ENCODE assay signal across 24 cellular contexts in genomic region chr6:167668754-167669552, GRCh38.
DNase-seq lines count a peak whose midpoint lies in the region; ATAC-seq, FAIRE-seq and TF ChIP-seq lines count a peak whose summit lies in the region.
"Had no signal": no experiment of that assay in that cellular context is flagged by ENCODE, and none has a peak within 500 bp of the region (broad histone marks: within the 10 kb centered on the region; RNA-seq: fewer than 3 reads in every experiment).

No MANE protein-coding gene starts in this region.

- H2BK5ac ChIP-seq in neuronal stem cell (ENCODE audit: low read length) = peak overlapping the region; percentile 80

- ATAC-seq in HepG2 = peak; percentile 52
- ATAC-seq: HCT116 had no signal

- peak overlapping the region; percentile 32 for H4K8ac ChIP-seq in neuronal stem cell (ENCODE audit: low read depth, low read length)

- H3K4me3 ChIP-seq in HepG2 (replicated peaks in 1 of 3; ENCODE audit: insufficient read depth in 1 of 3, low read depth in 2 of 3, low read length in 3 of 3) (peak overlapping the region; percentile 1 to 54 (median 7); a peak in 4 of 6 replicates), neuronal stem cell (ENCODE audit: low read length in 2 of 2) (no peak overlapping the region), spleen (no peak overlapping the region)
- H3K4me3 ChIP-seq: Peyer's patch had no signal

- H4K20me1 ChIP-seq in HepG2 (ENCODE audit: insufficient read depth, low read length) = no peaks in the 10 kb centered on the region

- no peaks in the 10 kb centered on the region for H3K36me3 Mint-ChIP-seq in chondrocyte (ENCODE audit: low read depth)
- H3K36me3 Mint-ChIP-seq: CD8-positive, alpha-beta memory T cell had no signal

- H3K4me1 ChIP-seq in HepG2 (ENCODE audit: insufficient read depth, low read length) (peaks cover 100% of the 10 kb centered on the region), neuronal stem cell (ENCODE audit: control insufficient read depth in 2 of 2, insufficient read depth in 1 of 2, low read depth in 1 of 2, low read length in 2 of 2) (peaks cover 38 to 46% of the 10 kb centered on the region in 2 donors), spleen (peaks cover 0 to 13% (median 0%) of the 10 kb centered on the region in 6 donors)

- peak overlapping the region; percentile 3 for H4K91ac ChIP-seq in neuronal stem cell (ENCODE audit: low read depth, low read length, poor library complexity)

- no peaks in the 10 kb centered on the region for H3K79me1 ChIP-seq in neuronal stem cell (ENCODE audit: low read depth, low read length)

- TF ChIP-seq EP300 in HepG2 (IDR thresholded peaks at IDR 0.05; ENCODE audit: low read depth in 2 of 2, low read length in 2 of 2) (no peak), HepG2 (CRISPR knock-in tag; IDR thresholded peaks at IDR 0.05; ENCODE audit: borderline replicate concordance) (no peak)

- no peaks in the 10 kb centered on the region for H3K4me1 Mint-ChIP-seq in chondrocyte (ENCODE audit: low read depth)
- H3K4me1 Mint-ChIP-seq: CD8-positive, alpha-beta memory T cell had no signal

- peaks cover 34% of the 10 kb centered on the region for H3K27me3 Mint-ChIP-seq in chondrocyte (ENCODE audit: low read depth)
- H3K27me3 Mint-ChIP-seq: CD8-positive, alpha-beta memory T cell had no signal

- peak overlapping the region; percentile 59 for H3K9ac ChIP-seq in HepG2 (ENCODE audit: insufficient read depth, low read depth, low read length)
- no peak overlapping the region for H3K9ac ChIP-seq in neuronal stem cell (ENCODE audit: low read depth, low read length, poor library complexity)
- H3K9ac ChIP-seq: KMS-11 had no signal

- H3K18ac ChIP-seq in neuronal stem cell (ENCODE audit: low read length) = peak overlapping the region; percentile 91

- peak overlapping the region; percentile 95 for H2BK15ac ChIP-seq in neuronal stem cell (ENCODE audit: low read length)

- TF ChIP-seq CTCF in chondrocyte (IDR thresholded peaks at IDR 0.05) (no peak), HepG2 (CRISPR knock-in tag; IDR thresholded peaks at IDR 0.05) (no peak), spleen (IDR thresholded peaks at IDR 0.05 in 8 of 11, conservative IDR thresholded peaks at IDR 0.05 in 3 of 11) (no peak)

- H3K9me3 ChIP-seq in HepG2 (ENCODE audit: low read length) (no peaks in the 10 kb centered on the region), neuronal stem cell (replicated peaks in 1 of 2; ENCODE audit: control insufficient read depth in 2 of 2, insufficient read depth in 1 of 2, low read depth in 1 of 2, low read length in 2 of 2) (peaks cover 0 to 8% of the 10 kb centered on the region in 2 donors), spleen (peaks cover 0 to 9% (median 0%) of the 10 kb centered on the region in 8 donors)
- H3K9me3 ChIP-seq: Peyer's patch had no signal

- FAIRE-seq in HepG2 (lab: Jason Lieb, UNC) = no peak
- FAIRE-seq: G401.6, GM12892, HTR-8/SVneo had no signal

- BruUV-seq in HepG2 (replicated peaks; lab: Mats Ljungman, UMichigan) = no TSS peak

- H3K36me3 ChIP-seq in HepG2 (replicated peaks in 1 of 2; ENCODE audit: control insufficient read depth in 1 of 2, insufficient read depth in 2 of 2, low read length in 2 of 2) (no peaks in the 10 kb centered on the region), neuronal stem cell (replicated peaks in 1 of 2; ENCODE audit: control insufficient read depth in 2 of 2, insufficient read depth in 2 of 2, low read length in 2 of 2) (no peaks in the 10 kb centered on the region), spleen (no peaks in the 10 kb centered on the region)
- H3K36me3 ChIP-seq: Peyer's patch had no signal

- H3K14ac ChIP-seq in neuronal stem cell (ENCODE audit: low read length) = no peak overlapping the region

- H2BK120ac ChIP-seq in neuronal stem cell (ENCODE audit: low read depth, low read length) = peak overlapping the region; percentile 68

- DNase-seq in chondrocyte (ENCODE audit: low spot score) (peak; percentile 70), HepG2 (ENCODE audit: low spot score) (no peak), neuronal stem cell (ENCODE audit: low spot score) (no peak), spleen (peak; percentile 51), substantia nigra (lab: John Stamatoyannopoulos, UW) (no peak), NCI-H82 (lab: John Stamatoyannopoulos, UW) (no peak), foreskin melanocyte (no peak)
- DNase-seq in stimulated activated CD4-positive, alpha-beta T cell treated with anti-CD3 and anti-CD28 coated beads, Interleukin-4, amount 100 ng/mL, for 24 hours = no peak
- DNase-seq: AML-193; CD8-positive, alpha-beta memory T cell; GOT3; IMR-90; MV-4-11; NCI-H1105 treated with DMSO at 0.1 percent for 48 hours; NCI-H2029 treated with DMSO at 0.1 percent for 48 hours; NCI-H345; NCI-H524 had no signal

- POLR2A ChIA-PET in HepG2 (lab: Yijun Ruan, JAX) = interaction anchor here (0.5 to 2.0 kb wide), 5 partner anchors 7 to 93 kb away, joined by 3 to 9 read pairs (median 4); no protein-coding TSS in a partner anchor

- H2AK5ac ChIP-seq in neuronal stem cell (ENCODE audit: low read depth, low read length) = peak overlapping the region; percentile 40

- H2AFZ ChIP-seq in HepG2 (ENCODE audit: low read length) = no peak overlapping the region
- H2AFZ ChIP-seq in neuronal stem cell (ENCODE audit: low read length) = no peak overlapping the region

- H3K23ac ChIP-seq in neuronal stem cell (ENCODE audit: low read depth, low read length, poor library complexity) = peak overlapping the region; percentile 38

- H3K27ac ChIP-seq in HepG2 (ENCODE audit: extremely low read length, insufficient read depth, low read length) (peak overlapping the region; percentile 85), neuronal stem cell (replicated peaks; ENCODE audit: low read length) (peak overlapping the region; percentile 76), spleen (no peak overlapping the region), substantia nigra (ENCODE audit: low read depth, low read length, poor library complexity, severe bottlenecking) (no peak overlapping the region)
- H3K27ac ChIP-seq: C4-2B, KMS-11 had no signal

- H3K27me3 ChIP-seq in HepG2 (ENCODE audit: control insufficient read depth in 1 of 2, insufficient read depth in 2 of 2, low read length in 2 of 2) (no peaks in the 10 kb centered on the region), neuronal stem cell (ENCODE audit: control insufficient read depth in 3 of 3, insufficient read depth in 3 of 3, low read depth in 1 of 3, low read length in 3 of 3) (no peaks in the 10 kb centered on the region), spleen (replicated peaks in 1 of 7) (no peaks in the 10 kb centered on the region)
- H3K27me3 ChIP-seq: Peyer's patch had no signal

- no peaks in the 10 kb centered on the region for H3K79me2 ChIP-seq in HepG2 (ENCODE audit: insufficient read depth, low read length)

- WGBS in HepG2 (ENCODE audit: low lambda C conversion rate) = 52% methylated on average over 18 of the region's 21 CpGs
- WGBS in neuronal stem cell (ENCODE audit: extremely low coverage in 2 of 2, insufficient read length in 2 of 2, insufficient replicate concordance in 1 of 2), 2 donors = no CpG with 5 or more reads among the region's 21 CpGs
- WGBS in spleen, 5 donors = 87 to 93% (median 90%) methylated on average over 16 to 21 of the region's 21 CpGs

- no peak overlapping the region for H2BK12ac ChIP-seq in neuronal stem cell (ENCODE audit: low read length)

- H3K4me2 ChIP-seq in HepG2 (ENCODE audit: low read depth, low read length) (peak overlapping the region; percentile 80), neuronal stem cell (ENCODE audit: insufficient read depth, low read length, poor library complexity, severe bottlenecking) (no peak overlapping the region)
- H3K4me2 ChIP-seq: KMS-11 had no signal

- TF ChIP-seq POLR2A in HepG2 (IDR thresholded peaks at IDR 0.05; ENCODE audit: insufficient read depth in 1 of 2, low read depth in 2 of 2, low read length in 2 of 2) (no peak), spleen (IDR thresholded peaks at IDR 0.05) (no peak)

- TF ChIP-seq RAD21 in HepG2 (CRISPR knock-in tag; IDR thresholded peaks at IDR 0.05) = no peak

- intact Hi-C loops in HepG2 (cut with micrococcal nuclease; ENCODE audit: unreplicated experiment) (loop anchor here (1.0 kb wide), 2 partner anchors 14 to 159 kb away; no protein-coding TSS in a partner anchor), spleen (cut with DNase I; ENCODE audit: low total_unique reads) (no loop called here)

- in situ Hi-C loops in HepG2 (cut with HindIII; ENCODE audit: extremely low pct_ligation_motif_present, low pct_unique_long_range_greater_than_20kb) = loop anchor here (5.0 kb wide), 1 partner anchor 102 kb away; no protein-coding TSS in a partner anchor

- CTCF ChIA-PET in HepG2 (lab: Yijun Ruan, JAX; ENCODE audit: low intra/inter-chr PET ratio, low total read pairs) = no interaction called here

- no peak overlapping the region for H3K27ac Mint-ChIP-seq in chondrocyte (ENCODE audit: unreplicated experiment)
- H3K27ac Mint-ChIP-seq: CD8-positive, alpha-beta memory T cell had no signal

- H3K4ac ChIP-seq in neuronal stem cell (ENCODE audit: low read length) = no peak overlapping the region

- H3K9me3 Mint-ChIP-seq in chondrocyte (ENCODE audit: low read depth) = peaks cover 3% of the 10 kb centered on the region

- H3K4me3 Mint-ChIP-seq in chondrocyte (ENCODE audit: unreplicated experiment) = no peak overlapping the region
- H3K4me3 Mint-ChIP-seq: CD8-positive, alpha-beta memory T cell had no signal

TF ChIP-seq in HepG2, 621 proteins besides CTCF, POLR2A, EP300 and RAD21 (continues in another document):
- TF ChIP-seq MAZ (IDR thresholded peaks at IDR 0.05; ENCODE audit: borderline replicate concordance, low read depth, low read length) = no peak
- TF ChIP-seq MAZ (CRISPR knock-in tag; IDR thresholded peaks at IDR 0.05; ENCODE audit: low read depth) = peak; percentile 10; the same call in 1 of the 2 replicates
- 0 out of 2 replicates have a peak, but pooled peaks have one; percentile 0 for TF ChIP-seq ZNF790 (CRISPR knock-in tag; IDR thresholded peaks at IDR 0.05; ENCODE audit: borderline replicate concordance)
- TF ChIP-seq SALL2 (CRISPR knock-in tag; IDR thresholded peaks at IDR 0.05) = peak; percentile 13; the same call in 1 of the 2 replicates
- TF ChIP-seq ZNF253 (CRISPR knock-in tag; IDR thresholded peaks at IDR 0.05; ENCODE audit: borderline replicate concordance) = no peak
- TF ChIP-seq ZFP90 (CRISPR knock-in tag; IDR thresholded peaks at IDR 0.05; ENCODE audit: borderline replicate concordance) = 0 out of 2 replicates have a peak, but pooled peaks have one; percentile 26
- TF ChIP-seq HNRNPLL (IDR thresholded peaks at IDR 0.05; ENCODE audit: low read depth, low read length, poor library complexity, severe bottlenecking) = peak; percentile 13
- peak; percentile 34; the same call in 1 of the 2 replicates for TF ChIP-seq MYC (CRISPR knock-in tag; IDR thresholded peaks at IDR 0.05; ENCODE audit: borderline replicate concordance)
- no peak for TF ChIP-seq ZNF296 (CRISPR knock-in tag; conservative IDR thresholded peaks at IDR 0.05)

Comparison
In these comparisons a context has a peak if more than half of its experiments do, and no peak if none do; other contexts are left out.
1. DNase-seq: peak in chondrocyte (single experiment) and spleen (single experiment); none in HepG2 (single experiment), neuronal stem cell (single experiment), substantia nigra (0 of 49), NCI-H82 (single experiment), stimulated activated CD4-positive, alpha-beta T cell treated with anti-CD3 and anti-CD28 coated beads, Interleukin-4, amount 100 ng/mL, for 24 hours (single experiment) and foreskin melanocyte (single experiment).
2. H3K27ac ChIP-seq: peak in HepG2 (single experiment) and neuronal stem cell (single experiment); none in spleen (0 of 8) and substantia nigra (single experiment).
3. H3K4me3 ChIP-seq: peak in HepG2 (3 of 3); none in neuronal stem cell (0 of 2) and spleen (0 of 8).